Comparison of ENCODE assay signal across 2 cellular contexts in genomic region chr10:96570983-96571964, GRCh38.
TF ChIP-seq lines count a peak whose summit lies in the region.

No MANE protein-coding gene starts in this region.

TF ChIP-seq in GM12878, 131 proteins besides CTCF, POLR2A, EP300 and RAD21:
- TF ChIP-seq ELK1 (IDR thresholded peaks at IDR 0.05; ENCODE audit: low read depth, low read length): no peak
- no peak for TF ChIP-seq POLR2AphosphoS2 (IDR thresholded peaks at IDR 0.05; ENCODE audit: low read depth, low read length)
- TF ChIP-seq TCF12 (IDR thresholded peaks at IDR 0.05; ENCODE audit: low read depth, low read length): no peak
- TF ChIP-seq ZNF207 (IDR thresholded peaks at IDR 0.05; ENCODE audit: borderline replicate concordance): no peak
- no peak for TF ChIP-seq BMI1 (IDR thresholded peaks at IDR 0.05; ENCODE audit: borderline replicate concordance)
- TF ChIP-seq NFXL1 (IDR thresholded peaks at IDR 0.05; ENCODE audit: borderline replicate concordance): no peak
- no peak for TF ChIP-seq ZBTB33 (IDR thresholded peaks at IDR 0.05)
- no peak for TF ChIP-seq ZNF274 (IDR thresholded peaks at IDR 0.05; ENCODE audit: insufficient read depth, insufficient read length)
- no peak for TF ChIP-seq CUX1 (IDR thresholded peaks at IDR 0.05; ENCODE audit: insufficient replicate concordance, low read depth, low read length)
- TF ChIP-seq SMAD1 (IDR thresholded peaks at IDR 0.05; ENCODE audit: low read depth, partially characterized antibody): no peak

TF ChIP-seq in SK-N-SH, 30 proteins besides CTCF, POLR2A, EP300 and RAD21:
- no peak for TF ChIP-seq IRF3 (IDR thresholded peaks at IDR 0.05; ENCODE audit: low read depth, low read length)
- TF ChIP-seq NFIC (IDR thresholded peaks at IDR 0.05; ENCODE audit: borderline replicate concordance): no peak
- TF ChIP-seq GATA2 (CRISPR knock-in tag; IDR thresholded peaks at IDR 0.05): no peak
- TF ChIP-seq SIN3A (IDR thresholded peaks at IDR 0.05; ENCODE audit: borderline replicate concordance, low read depth, low read length): no peak
TF ChIP-seq in SK-N-SH: peak in this region for 0.
